22 cellular contexts compared by ENCODE assay signal in genomic region chr12:99054601-99055128, GRCh38.
"Had no signal": no experiment of that assay in that cellular context is flagged by ENCODE, and none has a peak within 500 bp of the region (broad histone marks: within the 10 kb centered on the region; RNA-seq: fewer than 3 reads in every experiment).

No MANE protein-coding gene starts in this region.

- H3K27ac ChIP-seq: heart left ventricle, psoas muscle, sigmoid colon, skin epidermis, testis, tibial nerve, upper lobe of right lung, vagina had no signal

- H3K9me3 Mint-ChIP-seq: endodermal cell; nephron progenitor cell; stimulated activated naive B cell treated with anti-CD40 and anti-IgM and Interleukin-4, amounts not matched to agents 10 μg/mL and 1 μg/mL and 100 μg/mL, for 72 hours; stimulated activated naive CD8-positive, alpha-beta T cell treated with anti-CD3 and anti-CD28 coated beads, Interleukin-15, amount 100 ng/mL, for 72 hours had no signal

- H3K4me1 ChIP-seq: heart left ventricle, psoas muscle, sigmoid colon, testis, upper lobe of right lung, vagina had no signal

- H3K36me3 Mint-ChIP-seq: naive thymus-derived CD4-positive, alpha-beta T cell; stimulated activated naive B cell treated with anti-CD40 and anti-IgM and Interleukin-4, amounts not matched to agents 10 μg/mL and 1 μg/mL and 100 μg/mL, for 72 hours had no signal

- FAIRE-seq: endothelial cell of umbilical vein had no signal

- H3K4me3 Mint-ChIP-seq: dendritic cell treated with granulocyte-macrophage colony-stimulating factor and Interleukin-4, amounts not matched to agents 40 ng/mL and 50 ng/mL, for 4 days; endodermal cell; nephron progenitor cell; stimulated activated naive B cell treated with anti-CD40 and anti-IgM and Interleukin-4, amounts not matched to agents 10 μg/mL and 1 μg/mL and 100 μg/mL, for 72 hours; stimulated activated naive CD8-positive, alpha-beta T cell treated with anti-CD3 and anti-CD28 coated beads, Interleukin-15, amount 100 ng/mL, for 72 hours had no signal

- DNase-seq: effector CD4-positive, alpha-beta T cell; endodermal cell; erythroblast; foreskin melanocyte; heart left ventricle; hippocampal formation; mammary epithelial cell; naive thymus-derived CD4-positive, alpha-beta T cell; nephron progenitor cell; psoas muscle; sigmoid colon; stimulated activated CD4-positive, alpha-beta T cell treated with anti-CD3 and anti-CD28 coated beads, Interleukin-2, amount 100 ng/mL, for 24 hours; stimulated activated CD4-positive, alpha-beta T cell treated with anti-CD3 and anti-CD28 coated beads, Interleukin-4, amount 100 ng/mL, for 4 hours; stimulated activated naive B cell treated with anti-CD40 and anti-IgM and Interleukin-4, amounts not matched to agents 10 μg/mL and 1 μg/mL and 100 μg/mL, for 72 hours; stimulated activated naive CD8-positive, alpha-beta T cell treated with anti-CD3 and anti-CD28 coated beads, Interleukin-15, amount 100 ng/mL, for 72 hours; testis; upper lobe of right lung had no signal

- ATAC-seq: heart left ventricle; naive thymus-derived CD4-positive, alpha-beta T cell; psoas muscle; stimulated activated naive B cell treated with anti-CD40 and anti-IgM and Interleukin-4, amounts not matched to agents 10 μg/mL and 1 μg/mL and 100 μg/mL, for 72 hours; stimulated activated naive CD8-positive, alpha-beta T cell treated with anti-CD3 and anti-CD28 coated beads, Interleukin-15, amount 100 ng/mL, for 72 hours had no signal

- H3K4me3 ChIP-seq: heart left ventricle, psoas muscle, sigmoid colon, skin epidermis, testis, tibial nerve, upper lobe of right lung, vagina had no signal

- H3K27me3 ChIP-seq: heart left ventricle, sigmoid colon, testis, tibial nerve, upper lobe of right lung, vagina had no signal

- H3K4me1 Mint-ChIP-seq: naive thymus-derived CD4-positive, alpha-beta T cell; stimulated activated naive B cell treated with anti-CD40 and anti-IgM and Interleukin-4, amounts not matched to agents 10 μg/mL and 1 μg/mL and 100 μg/mL, for 72 hours; stimulated activated naive CD8-positive, alpha-beta T cell treated with anti-CD3 and anti-CD28 coated beads, Interleukin-15, amount 100 ng/mL, for 72 hours had no signal

- H3K9me3 ChIP-seq: heart left ventricle, psoas muscle, sigmoid colon, testis, tibial nerve, upper lobe of right lung, vagina had no signal

- H3K27ac Mint-ChIP-seq: dendritic cell treated with granulocyte-macrophage colony-stimulating factor and Interleukin-4, amounts not matched to agents 40 ng/mL and 50 ng/mL, for 4 days; endodermal cell; naive thymus-derived CD4-positive, alpha-beta T cell; nephron progenitor cell; stimulated activated naive B cell treated with anti-CD40 and anti-IgM and Interleukin-4, amounts not matched to agents 10 μg/mL and 1 μg/mL and 100 μg/mL, for 72 hours; stimulated activated naive CD8-positive, alpha-beta T cell treated with anti-CD3 and anti-CD28 coated beads, Interleukin-15, amount 100 ng/mL, for 72 hours had no signal

- H3K27me3 Mint-ChIP-seq: dendritic cell treated with granulocyte-macrophage colony-stimulating factor and Interleukin-4, amounts not matched to agents 40 ng/mL and 50 ng/mL, for 4 days; stimulated activated naive B cell treated with anti-CD40 and anti-IgM and Interleukin-4, amounts not matched to agents 10 μg/mL and 1 μg/mL and 100 μg/mL, for 72 hours; stimulated activated naive CD8-positive, alpha-beta T cell treated with anti-CD3 and anti-CD28 coated beads, Interleukin-15, amount 100 ng/mL, for 72 hours had no signal

- H3K36me3 ChIP-seq: heart left ventricle, sigmoid colon, tibial nerve, upper lobe of right lung, vagina had no signal
